Comparison of ENCODE assay signal across 18 cellular contexts in genomic region chr20:5779071-5779470, GRCh38.
"Had no signal": no experiment of that assay in that cellular context is flagged by ENCODE, and none has a peak within 500 bp of the region (broad histone marks: within the 10 kb centered on the region; RNA-seq: fewer than 3 reads in every experiment).

No MANE protein-coding gene starts in this region.

- DNase-seq: activated naive CD4-positive, alpha-beta T cell treated with anti-CD3 and anti-CD28 coated beads for 36 hours; activated T-cell treated with anti-CD3 and anti-CD28 coated beads, Interleukin-2, amount 50 U/mL, for 4 hours; immature natural killer cell; kidney glomerular epithelial cell; midbrain; sigmoid colon; stimulated activated CD4-positive, alpha-beta T cell treated with anti-CD3 and anti-CD28 coated beads, Interleukin-2, amount 100 ng/mL, for 48 hours; stimulated activated CD8-positive, alpha-beta memory T cell treated with anti-CD3 and anti-CD28 coated beads, Interleukin-4, amount 100 ng/mL, for 48 hours; stimulated activated naive B cell treated with anti-CD40 and anti-IgM and Interleukin-4, amounts not matched to agents 10 μg/mL and 1 μg/mL and 100 μg/mL, for 72 hours; T1000 had no signal

- H3K27ac ChIP-seq: cardiac muscle cell, neutrophil, parathyroid adenoma, sigmoid colon had no signal

- H3K36me3 Mint-ChIP-seq: WTC11 had no signal

- H3K79me2 ChIP-seq: parathyroid adenoma had no signal

- H2AFZ ChIP-seq: parathyroid adenoma had no signal

- H3K9me3 ChIP-seq: body of pancreas, neutrophil, sigmoid colon had no signal

- H3K27ac Mint-ChIP-seq: activated naive CD4-positive, alpha-beta T cell treated with anti-CD3 and anti-CD28 coated beads for 36 hours; immature natural killer cell; nephron; stimulated activated naive B cell treated with anti-CD40 and anti-IgM and Interleukin-4, amounts not matched to agents 10 μg/mL and 1 μg/mL and 100 μg/mL, for 72 hours; T-helper 1 cell treated with Interleukin-12 subunit alpha and Interleukin-12 subunit beta and Interleukin-4 antibody, amounts not matched to agents 30 μg/mL and 1 μg/mL, for 36 hours had no signal

- FAIRE-seq: endometrium had no signal

- H3K27me3 ChIP-seq: body of pancreas, cardiac muscle cell, neutrophil, sigmoid colon had no signal

- H3K9ac ChIP-seq: parathyroid adenoma had no signal

- H3K4me3 Mint-ChIP-seq: activated naive CD4-positive, alpha-beta T cell treated with anti-CD3 and anti-CD28 coated beads for 36 hours; activated T-cell treated with anti-CD3 and anti-CD28 coated beads, Interleukin-2, amount 50 U/mL, for 4 hours; immature natural killer cell; nephron; stimulated activated naive B cell treated with anti-CD40 and anti-IgM and Interleukin-4, amounts not matched to agents 10 μg/mL and 1 μg/mL and 100 μg/mL, for 72 hours; T-helper 1 cell treated with Interleukin-12 subunit alpha and Interleukin-12 subunit beta and Interleukin-4 antibody, amounts not matched to agents 30 μg/mL and 1 μg/mL, for 36 hours; WTC11 had no signal

- H3K27me3 Mint-ChIP-seq: stimulated activated naive B cell treated with anti-CD40 and anti-IgM and Interleukin-4, amounts not matched to agents 10 μg/mL and 1 μg/mL and 100 μg/mL, for 72 hours had no signal

- ATAC-seq: activated T-cell treated with anti-CD3 and anti-CD28 coated beads, Interleukin-2, amount 50 U/mL, for 4 hours; stimulated activated naive B cell treated with anti-CD40 and anti-IgM and Interleukin-4, amounts not matched to agents 10 μg/mL and 1 μg/mL and 100 μg/mL, for 72 hours; WTC11 had no signal

- H3K4me1 ChIP-seq: parathyroid adenoma had no signal

- H3K4me3 ChIP-seq: body of pancreas, cardiac muscle cell, sigmoid colon had no signal

- H3K36me3 ChIP-seq: cardiac muscle cell had no signal

- H3K9me3 Mint-ChIP-seq: activated naive CD4-positive, alpha-beta T cell treated with anti-CD3 and anti-CD28 coated beads for 36 hours; activated T-cell treated with anti-CD3 and anti-CD28 coated beads, Interleukin-2, amount 50 U/mL, for 4 hours; immature natural killer cell; nephron; stimulated activated naive B cell treated with anti-CD40 and anti-IgM and Interleukin-4, amounts not matched to agents 10 μg/mL and 1 μg/mL and 100 μg/mL, for 72 hours; T-helper 1 cell treated with Interleukin-12 subunit alpha and Interleukin-12 subunit beta and Interleukin-4 antibody, amounts not matched to agents 30 μg/mL and 1 μg/mL, for 36 hours; WTC11 had no signal
